ENCODE assay signal across 11 cellular contexts in the genomic region with DNA sequence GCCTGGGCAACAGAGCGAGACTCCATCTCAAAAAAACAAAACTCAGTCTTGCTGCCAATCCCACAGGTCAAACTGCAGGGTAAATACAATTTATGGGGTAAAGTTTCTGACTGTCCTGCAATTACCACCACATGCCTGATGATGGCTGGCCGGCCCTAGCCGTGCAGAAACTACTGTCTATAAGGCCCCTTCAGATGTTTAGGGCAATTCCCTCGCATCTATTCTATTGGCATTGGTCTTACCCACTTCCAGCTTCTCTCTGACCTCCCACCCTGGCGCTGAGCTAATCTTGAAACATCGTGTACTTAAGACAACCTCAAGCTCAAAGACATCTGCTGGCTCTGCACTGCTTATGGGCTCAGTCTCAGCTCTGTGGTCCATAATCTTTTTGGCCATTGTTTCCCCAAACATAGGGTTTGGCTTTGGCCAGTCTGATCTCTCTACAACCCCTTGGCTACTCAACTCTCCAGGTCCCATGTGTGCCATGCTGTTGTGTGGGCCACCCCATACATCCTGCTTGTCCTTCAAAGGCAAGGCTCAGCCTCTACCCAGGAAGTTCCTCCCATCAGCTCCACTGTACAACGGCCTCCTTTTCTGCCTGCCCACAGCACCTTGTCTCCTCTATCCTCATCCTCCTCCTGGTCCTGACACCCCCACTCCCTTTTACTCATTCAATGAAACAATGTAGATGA. TPM values are rescaled to one million over a fixed set of nuclear protein-coding genes. Genes with fewer than 3 reads are reported as not detected.
DNase-seq lines count a peak whose midpoint lies in the region; ATAC-seq and TF ChIP-seq lines count a peak whose summit lies in the region.
"Had no signal": no experiment of that assay in that cellular context is flagged by ENCODE, and none has a peak within 500 bp of the region (broad histone marks: within the 10 kb centered on the region; RNA-seq: fewer than 3 reads in every experiment).

No MANE protein-coding gene starts in this region.

- ATAC-seq in T-cell (replicated peaks in 1 of 4), result peak in 3 of 4 experiments; percentile 32 to 58 (median 58)
- no peak for ATAC-seq in GM18520 (IDR thresholded peaks at IDR 0.05; ENCODE audit: unreplicated experiment)

- H3K4me1 Mint-ChIP-seq in activated naive CD4-positive, alpha-beta T cell treated with anti-CD3 and anti-CD28 coated beads, Interleukin-2, amount 50 U/mL, for 24 hours, result peaks cover 84% of the 10 kb centered on the region
- peaks cover 79 to 87% (median 80%) of the 10 kb centered on the region in 3 donors for H3K4me1 Mint-ChIP-seq in T-cell

- no peaks in the 10 kb centered on the region for H3K9me3 Mint-ChIP-seq in activated naive CD4-positive, alpha-beta T cell treated with anti-CD3 and anti-CD28 coated beads, Interleukin-2, amount 50 U/mL, for 24 hours
- H3K9me3 Mint-ChIP-seq in T-cell, result no peaks in the 10 kb centered on the region

- H3K27ac ChIP-seq in left ventricle myocardium inferior (replicated peaks), result peak overlapping the region; percentile 97
- peak overlapping the region; percentile 40 for H3K27ac ChIP-seq in suprapubic skin

- H3K4me1 ChIP-seq in left ventricle myocardium inferior (peaks cover 98% of the 10 kb centered on the region), suprapubic skin (peaks cover 74% of the 10 kb centered on the region)

- 87% methylated on average over 7 of the region's 7 CpGs for WGBS in suprapubic skin

- TF ChIP-seq CTCF in left ventricle myocardium inferior (IDR thresholded peaks at IDR 0.05; ENCODE audit: borderline replicate concordance), result no peak
- TF ChIP-seq CTCF in suprapubic skin (IDR thresholded peaks at IDR 0.05), result no peak

- peak overlapping the region; percentile 56 for H3K27ac Mint-ChIP-seq in activated naive CD4-positive, alpha-beta T cell treated with anti-CD3 and anti-CD28 coated beads, Interleukin-2, amount 50 U/mL, for 24 hours
- H3K27ac Mint-ChIP-seq in T-cell, result peak overlapping the region; percentile 29 to 65

- POLR2A ChIA-PET in T-cell (lab: Charles Lee), result no interaction called here

- TF ChIP-seq POLR2A in suprapubic skin (IDR thresholded peaks at IDR 0.05), result no peak

- no peaks in the 10 kb centered on the region for H3K27me3 ChIP-seq in left ventricle myocardium inferior (ENCODE audit: low read depth)
- H3K27me3 ChIP-seq in suprapubic skin, result no peaks in the 10 kb centered on the region
- H3K27me3 ChIP-seq: left lung had no signal

- intact Hi-C loops in left ventricle myocardium inferior (cut with micrococcal nuclease), result no loop called here

- H3K36me3 Mint-ChIP-seq in activated naive CD4-positive, alpha-beta T cell treated with anti-CD3 and anti-CD28 coated beads, Interleukin-2, amount 50 U/mL, for 24 hours, result peaks cover 3% of the 10 kb centered on the region
- peaks cover 18% of the 10 kb centered on the region for H3K36me3 Mint-ChIP-seq in T-cell

- H3K4me3 Mint-ChIP-seq in activated naive CD4-positive, alpha-beta T cell treated with anti-CD3 and anti-CD28 coated beads, Interleukin-2, amount 50 U/mL, for 24 hours, result peak overlapping the region; percentile 8
- H3K4me3 Mint-ChIP-seq in T-cell, result no peak overlapping the region

- H3K9me3 ChIP-seq in left ventricle myocardium inferior (replicated peaks) (no peaks in the 10 kb centered on the region), suprapubic skin (no peaks in the 10 kb centered on the region)
- H3K9me3 ChIP-seq: left lung had no signal

- H3K36me3 ChIP-seq in left ventricle myocardium inferior (no peaks in the 10 kb centered on the region), suprapubic skin (no peaks in the 10 kb centered on the region)
- H3K36me3 ChIP-seq: left lung had no signal

- DNase-seq in activated naive CD4-positive, alpha-beta T cell treated with anti-CD3 and anti-CD28 coated beads, Interleukin-2, amount 50 U/mL, for 16 hours, result no peak
- DNase-seq in T-cell (peak in 1 of 34 experiments; percentile 14), left ventricle myocardium inferior (no peak), suprapubic skin (ENCODE audit: low spot score in 2 of 2) (no peak), SIG-M5 treated with dmso at 0.1 percent for 504 hours (lab: John Stamatoyannopoulos, UW; ENCODE audit: unreplicated experiment) (no peak)
- no peak for DNase-seq in stimulated activated CD4-positive, alpha-beta T cell treated with anti-CD3 and anti-CD28 coated beads, Interleukin-12 subunit alpha, Interleukin-12 subunit beta, amount 100 ng/mL, for 4 hours
- DNase-seq: left lung, NCI-H187 treated with DMSO at 0.1 percent for 48 hours had no signal

- TF ChIP-seq EP300 in suprapubic skin (IDR thresholded peaks at IDR 0.05), result no peak

- H3K27me3 Mint-ChIP-seq in activated naive CD4-positive, alpha-beta T cell treated with anti-CD3 and anti-CD28 coated beads, Interleukin-2, amount 50 U/mL, for 24 hours, result no peaks in the 10 kb centered on the region
- no peaks in the 10 kb centered on the region for H3K27me3 Mint-ChIP-seq in T-cell

- CTCF ChIA-PET in T-cell (lab: Charles Lee), result interaction anchor here in 1 of 2 donors (0.5 kb wide), 1 partner anchor 25 kb away, joined by 3 read pairs; no protein-coding TSS in a partner anchor

- H3K4me3 ChIP-seq in left ventricle myocardium inferior, result no peak overlapping the region
- H3K4me3 ChIP-seq in suprapubic skin, result no peak overlapping the region
- H3K4me3 ChIP-seq: left lung had no signal

RNA-seq across cellular contexts. Expression of a gene that starts 16.6 kb away (rescaled TPM):
- total RNA-seq in T-cell, result 10 to 100 TPM; 34.4 to 49.8 (median 42.8) TPM
- 14.8 TPM for total RNA-seq in left ventricle myocardium inferior
- 10 to 100 TPM in 3 of 4 donors, 1 to 10 TPM in 1; 9.6 to 14.4 (median 11.9) TPM for total RNA-seq in suprapubic skin

RNA-seq across cellular contexts. Expression of a gene that starts 38.3 kb away (rescaled TPM):
- total RNA-seq in T-cell (under 1 TPM in 4 of 5 donors, not detected in 1; 0.37 to 0.55 (median 0.42) TPM), left ventricle myocardium inferior (not detected), suprapubic skin (not detected)
- total RNA-seq: HT1080, left lung had no signal
